8 cellular contexts compared by ENCODE assay signal in genomic region chr19:42282036-42282762, GRCh38. TPM values are rescaled to one million over a fixed set of nuclear protein-coding genes. Genes with fewer than 3 reads are reported as not detected.
DNase-seq lines count a peak whose midpoint lies in the region; ATAC-seq and TF ChIP-seq lines count a peak whose summit lies in the region.

No MANE protein-coding gene starts in this region.

- intact Hi-C loops in left ventricle myocardium superior (cut with micrococcal nuclease) (no loop called here), spleen (cut with DNase I; ENCODE audit: low total_unique reads) (no loop called here)

- WGBS in spleen, 5 donors, result 28 to 40% (median 36%) methylated on average over 5 of the region's 5 CpGs

- peaks cover 0 to 17% (median 5%) of the 10 kb centered on the region in 6 donors for H3K36me3 ChIP-seq in spleen

- H3K4me3 ChIP-seq in spleen, result peak overlapping the region in 1 of 8 donors; percentile 91

- H3K27ac Mint-ChIP-seq in HFFc6 (peak overlapping the region; percentile 91), T-helper 17 cell (no peak overlapping the region)

- DNase-seq in HFFc6 (no peak), T-helper 17 cell (no peak), left ventricle myocardium superior (peak; percentile 44), spleen (peak; percentile 81), GM13976 (ENCODE audit: low spot score) (no peak), 8988T (no peak), omental fat pad (ENCODE audit: low spot score) (no peak)

- H3K4me1 Mint-ChIP-seq in HFFc6 (ENCODE audit: low read depth) (peaks cover 45% of the 10 kb centered on the region), T-helper 17 cell (peaks cover 45% of the 10 kb centered on the region)

- H3K4me1 ChIP-seq in spleen, result peaks cover 60 to 91% (median 87%) of the 10 kb centered on the region in 6 donors

- no peak for TF ChIP-seq POLR2A in spleen (IDR thresholded peaks at IDR 0.05)

- in situ Hi-C loops in GM13976 (cut with MboI; ENCODE audit: low sequenced_read_pairs, unreplicated experiment), result no loop called here

- no peaks in the 10 kb centered on the region for H3K9me3 Mint-ChIP-seq in HFFc6

- H3K36me3 Mint-ChIP-seq in HFFc6 (ENCODE audit: low read depth) (peaks cover 6% of the 10 kb centered on the region; the same call in 1 of the 2 replicates), T-helper 17 cell (ENCODE audit: low read depth) (peaks cover 5% of the 10 kb centered on the region)

- TF ChIP-seq CTCF in HFFc6 (IDR thresholded peaks at IDR 0.05) (no peak), spleen (IDR thresholded peaks at IDR 0.05 in 8 of 11, conservative IDR thresholded peaks at IDR 0.05 in 3 of 11) (no peak), GM13976 (IDR thresholded peaks at IDR 0.05; ENCODE audit: borderline replicate concordance, control extremely low read depth, extremely low read depth, insufficient read depth, missing control alignments) (no peak), omental fat pad (IDR thresholded peaks at IDR 0.05) (no peak)

- H3K4me3 Mint-ChIP-seq in HFFc6 (peak overlapping the region; percentile 78), T-helper 17 cell (peak overlapping the region; percentile 98)

- H3K27me3 Mint-ChIP-seq in HFFc6 (ENCODE audit: insufficient read depth) (peaks cover 7% of the 10 kb centered on the region), T-helper 17 cell (no peaks in the 10 kb centered on the region)

- no peaks in the 10 kb centered on the region for H3K27me3 ChIP-seq in spleen (replicated peaks in 1 of 7)

- H3K9me3 ChIP-seq in T-helper 17 cell (ENCODE audit: control insufficient read depth, low read length, poor library complexity, severe bottlenecking) (no peaks in the 10 kb centered on the region), spleen (no peaks in the 10 kb centered on the region)

- peak overlapping the region; percentile 93 to 99 (median 96) for H3K27ac ChIP-seq in spleen

- no peak for ATAC-seq in T-helper 17 cell
- ATAC-seq in left ventricle myocardium superior, result no peak
- ATAC-seq in GM21529 (IDR thresholded peaks at IDR 0.05; ENCODE audit: unreplicated experiment), result no peak
- no peak for ATAC-seq in omental fat pad (ENCODE audit: low FRiP score)

RNA-seq across cellular contexts. Expression of gene CIC, which starts 13.1 kb away (rescaled TPM):
- 10 to 100 TPM; 67.6 to 75.4 (median 73.7) TPM for total RNA-seq in HFFc6 (2021; fragmentation: NEBNext Ultra II Directional; extraction: Animal tissue kit (Norgen Biotek cat#: 25700))
- total RNA-seq in T-helper 17 cell (100 to 1,000 TPM; 112 to 125 TPM), left ventricle myocardium superior (37.1 TPM), spleen (100 to 1,000 TPM in 1 of 7 donors, 10 to 100 TPM in 6; 63.8 to 100 (median 76.7) TPM), omental fat pad (10 to 100 TPM; 15.7 to 26.3 (median 21.0) TPM)
- polyA plus RNA-seq in spleen, result 10 to 100 TPM; 12.5 to 43.6 (median 16.8) TPM

RNA-seq across cellular contexts. Expression of gene PRR19, which starts 19.7 kb away (rescaled TPM):
- total RNA-seq in HFFc6 (2021; fragmentation: NEBNext Ultra II Directional; extraction: Animal tissue kit (Norgen Biotek cat#: 25700)), result 1 to 10 TPM in 1 of 6 experiments, under 1 TPM in 5; 0.67 to 2.0 (median 0.86) TPM
- under 1 TPM in 1 of 2 donors, not detected in 1; 0.50 TPM for total RNA-seq in T-helper 17 cell
- not detected for total RNA-seq in left ventricle myocardium superior
- 1 to 10 TPM in 2 of 7 donors, under 1 TPM in 3, not detected in 2; 0.46 to 1.2 (median 0.60) TPM for total RNA-seq in spleen
- polyA plus RNA-seq in spleen, result under 1 TPM; 0.33 to 0.61 (median 0.49) TPM
- under 1 TPM in 3 of 4 donors, not detected in 1; 0.31 to 0.93 (median 0.72) TPM for total RNA-seq in omental fat pad

RNA-seq across cellular contexts. Expression of gene PAFAH1B3, which starts 20.2 kb away (rescaled TPM):
- total RNA-seq in HFFc6 (2021; fragmentation: NEBNext Ultra II Directional; extraction: Animal tissue kit (Norgen Biotek cat#: 25700)), result 10 to 100 TPM; 32.3 to 43.5 (median 40.7) TPM
- 10 to 100 TPM; 16.0 to 17.7 TPM for total RNA-seq in T-helper 17 cell
- total RNA-seq in left ventricle myocardium superior, result 2.6 TPM
- total RNA-seq in spleen, result 10 to 100 TPM; 13.7 to 20.3 (median 15.5) TPM
- polyA plus RNA-seq in spleen, result 10 to 100 TPM; 24.3 to 34.3 (median 29.9) TPM
- total RNA-seq in omental fat pad, result 10 to 100 TPM in 2 of 4 donors, 1 to 10 TPM in 2; 2.7 to 14.1 (median 8.6) TPM

RNA-seq across cellular contexts. Expression of gene ERF, which starts 27.3 kb away (rescaled TPM):
- 10 to 100 TPM; 74.7 to 87.8 (median 78.8) TPM for total RNA-seq in HFFc6 (2021; fragmentation: NEBNext Ultra II Directional; extraction: Animal tissue kit (Norgen Biotek cat#: 25700))
- 10 to 100 TPM; 75.8 to 82.1 TPM for total RNA-seq in T-helper 17 cell
- total RNA-seq in left ventricle myocardium superior, result 46.0 TPM
- 10 to 100 TPM; 36.8 to 73.1 (median 56.4) TPM for total RNA-seq in spleen
- polyA plus RNA-seq in spleen, result 10 to 100 TPM; 13.5 to 49.7 (median 17.7) TPM
- total RNA-seq in omental fat pad, result 10 to 100 TPM; 21.2 to 52.8 (median 34.8) TPM

RNA-seq across cellular contexts. Expression of gene TMEM145, which starts 30.9 kb away (rescaled TPM):
- total RNA-seq in HFFc6 (2021; fragmentation: NEBNext Ultra II Directional; extraction: Animal tissue kit (Norgen Biotek cat#: 25700)), result under 1 TPM; 0.12 to 0.47 (median 0.34) TPM
- total RNA-seq in T-helper 17 cell (not detected), left ventricle myocardium superior (0.64 TPM), spleen (1 to 10 TPM in 2 of 7 donors, under 1 TPM in 4, not detected in 1; 0.28 to 2.3 (median 0.79) TPM), omental fat pad (1 to 10 TPM in 1 of 4 donors, under 1 TPM in 1, not detected in 2; 0.24 to 1.9 TPM)
- polyA plus RNA-seq in spleen, result under 1 TPM; 0.13 to 0.43 (median 0.21) TPM

Comparison
In these comparisons a context has a peak if more than half of its experiments do, and no peak if none do; other contexts are left out.
1. DNase-seq: peak in left ventricle myocardium superior (single experiment) and spleen (single experiment); none in HFFc6 (single experiment), T-helper 17 cell (0 of 3), GM13976 (single experiment), 8988T (single experiment) and omental fat pad (single experiment).